ENCODE assay signal across 26 cellular contexts in genomic region chr1:12249181-12249580, GRCh38. TPM values are rescaled to one million over a fixed set of nuclear protein-coding genes. Genes with fewer than 3 reads are reported as not detected.
DNase-seq lines count a peak whose midpoint lies in the region; ATAC-seq, FAIRE-seq and TF ChIP-seq lines count a peak whose summit lies in the region.
"Had no signal": no experiment of that assay in that cellular context is flagged by ENCODE, and none has a peak within 500 bp of the region (broad histone marks: within the 10 kb centered on the region; RNA-seq: fewer than 3 reads in every experiment).

No MANE protein-coding gene starts in this region.

- intact Hi-C loops in HepG2 (cut with micrococcal nuclease; ENCODE audit: unreplicated experiment), result no loop called here
- intact Hi-C loops in right lobe of liver (cut with DNase I), result no loop called here
- intact Hi-C loops in pancreas (cut with DNase I), result no loop called here
- intact Hi-C loops in posterior cingulate gyrus (cut with DNase I), result no loop called here

- H3K9me3 Mint-ChIP-seq in WTC11, result no peaks in the 10 kb centered on the region
- H3K9me3 Mint-ChIP-seq: activated T-cell treated with anti-CD3 and anti-CD28 coated beads, Interleukin-2, amount 50 U/mL, for 24 hours; central memory CD8-positive, alpha-beta T cell; naive thymus-derived CD8-positive, alpha-beta T cell had no signal

- H3K36me3 Mint-ChIP-seq in WTC11, result peaks cover 43% of the 10 kb centered on the region

- H3K4me2 ChIP-seq in HepG2 (ENCODE audit: low read depth, low read length), result no peak overlapping the region
- H3K4me2 ChIP-seq: BLaER1 treated with 17β-estradiol and CSF1 and Interleukin-3, amounts not matched to agents 10 nM and 100 nM had no signal

- no peaks in the 10 kb centered on the region for H3K27me3 Mint-ChIP-seq in WTC11 (ENCODE audit: low read depth)
- H3K27me3 Mint-ChIP-seq: activated T-cell treated with anti-CD3 and anti-CD28 coated beads, Interleukin-2, amount 50 U/mL, for 24 hours; central memory CD8-positive, alpha-beta T cell; naive thymus-derived CD8-positive, alpha-beta T cell had no signal

- BruUV-seq in HepG2 (replicated peaks; lab: Mats Ljungman, UMichigan), result no TSS peak

- H3K4me3 Mint-ChIP-seq in WTC11, result peak overlapping the region; percentile 14; the same call in 1 of the 2 replicates
- H3K4me3 Mint-ChIP-seq: activated CD8-positive, alpha-beta T cell treated with anti-CD3 and anti-CD28 coated beads, Interleukin-2, amount 10 ng/mL, durations not matched to agents 7 days and 5 days; activated T-cell treated with anti-CD3 and anti-CD28 coated beads, Interleukin-2, amount 50 U/mL, for 24 hours; central memory CD8-positive, alpha-beta T cell; naive thymus-derived CD8-positive, alpha-beta T cell had no signal

- H3K27me3 ChIP-seq in HepG2 (ENCODE audit: control insufficient read depth in 1 of 2, insufficient read depth in 2 of 2, low read length in 2 of 2) (no peaks in the 10 kb centered on the region), right lobe of liver (no peaks in the 10 kb centered on the region), pancreas (no peaks in the 10 kb centered on the region)
- H3K27me3 ChIP-seq: BLaER1 treated with 17β-estradiol and CSF1 and Interleukin-3, amounts not matched to agents 10 nM and 100 nM; upper lobe of right lung had no signal

- no peak overlapping the region for H2AFZ ChIP-seq in HepG2 (ENCODE audit: low read length)

- H3K4me1 Mint-ChIP-seq in WTC11, result peaks cover 16% of the 10 kb centered on the region

- ATAC-seq in HepG2, result no peak
- no peak for ATAC-seq in right lobe of liver
- ATAC-seq in WTC11, result peak; percentile 56
- ATAC-seq in pancreas, result no peak
- ATAC-seq: activated CD8-positive, alpha-beta T cell treated with anti-CD3 and anti-CD28 coated beads, Interleukin-2, amount 10 ng/mL, durations not matched to agents 7 days and 5 days; left colon; naive thymus-derived CD8-positive, alpha-beta T cell; right cardiac atrium; Right ventricle myocardium inferior; upper lobe of right lung had no signal

- H3K4me3 ChIP-seq in HepG2 (replicated peaks in 1 of 3; ENCODE audit: insufficient read depth in 1 of 3, low read depth in 2 of 3, low read length in 3 of 3), result no peak overlapping the region
- no peak overlapping the region for H3K4me3 ChIP-seq in right lobe of liver
- no peak overlapping the region for H3K4me3 ChIP-seq in fibroblast of pulmonary artery (replicated peaks; ENCODE audit: low read depth, low read length)
- no peak overlapping the region for H3K4me3 ChIP-seq in pancreas
- H3K4me3 ChIP-seq: BLaER1 treated with 17β-estradiol and CSF1 and Interleukin-3, amounts not matched to agents 10 nM and 100 nM; upper lobe of right lung had no signal

- no peak for TF ChIP-seq RAD21 in HepG2 (CRISPR knock-in tag; IDR thresholded peaks at IDR 0.05)

- H3K27ac Mint-ChIP-seq in WTC11, result peak overlapping the region; percentile 83
- H3K27ac Mint-ChIP-seq: activated CD8-positive, alpha-beta T cell treated with anti-CD3 and anti-CD28 coated beads, Interleukin-2, amount 10 ng/mL, durations not matched to agents 7 days and 5 days; activated T-cell treated with anti-CD3 and anti-CD28 coated beads, Interleukin-2, amount 50 U/mL, for 24 hours; naive thymus-derived CD8-positive, alpha-beta T cell had no signal

- TF ChIP-seq POLR2A in HepG2 (IDR thresholded peaks at IDR 0.05; ENCODE audit: insufficient read depth in 1 of 2, low read depth in 2 of 2, low read length in 2 of 2), result no peak
- no peak for TF ChIP-seq POLR2A in right lobe of liver (IDR thresholded peaks at IDR 0.05)

- FAIRE-seq in HepG2 (lab: Jason Lieb, UNC) (no peak), pancreas (lab: Jason Lieb, UNC) (no peak)

- TF ChIP-seq EP300 in HepG2 (IDR thresholded peaks at IDR 0.05; ENCODE audit: low read depth in 2 of 2, low read length in 2 of 2), result no peak
- TF ChIP-seq EP300 in HepG2 (CRISPR knock-in tag; IDR thresholded peaks at IDR 0.05; ENCODE audit: borderline replicate concordance), result no peak

- DNase-seq in HepG2 (ENCODE audit: low spot score), result no peak
- DNase-seq in right lobe of liver, result no peak
- DNase-seq in WTC11 (ENCODE audit: low spot score), result no peak
- DNase-seq in fibroblast of pulmonary artery (ENCODE audit: low read depth), result peak; percentile 14
- DNase-seq in stromal cell of bone marrow (ENCODE audit: low read depth), result peak; percentile 55
- DNase-seq in pancreas, result no peak
- no peak for DNase-seq in posterior cingulate gyrus
- DNase-seq in stimulated activated CD4-positive, alpha-beta T cell treated with anti-CD3 and anti-CD28 coated beads, Interleukin-2, amount 100 ng/mL, for 24 hours, result no peak
- DNase-seq: 8988T; activated CD4-positive, CD25-positive, alpha-beta regulatory T cell; activated CD8-positive, alpha-beta T cell treated with anti-CD3 and anti-CD28 coated beads, Interleukin-2, amount 10 ng/mL, durations not matched to agents 7 days and 5 days; activated naive CD4-positive, alpha-beta T cell; activated T-cell treated with anti-CD3 and anti-CD28 coated beads, Interleukin-2, amount 50 U/mL, for 24 hours; amniotic stem cell; left colon; naive thymus-derived CD8-positive, alpha-beta T cell; NCI-H187 treated with DMSO at 0.1 percent for 48 hours; right cardiac atrium; stimulated activated CD8-positive, alpha-beta memory T cell treated with anti-CD3 and anti-CD28 coated beads, Interleukin-4, amount 100 ng/mL, for 48 hours; substantia nigra; T-helper 9 cell; upper lobe of right lung had no signal

- no peaks in the 10 kb centered on the region for H3K4me1 ChIP-seq in HepG2 (ENCODE audit: insufficient read depth, low read length)
- no peaks in the 10 kb centered on the region for H3K4me1 ChIP-seq in right lobe of liver
- no peaks in the 10 kb centered on the region for H3K4me1 ChIP-seq in pancreas
- H3K4me1 ChIP-seq: upper lobe of right lung had no signal

- WGBS in HepG2 (ENCODE audit: low lambda C conversion rate), result 100% methylated on average over 1 of the region's 1 CpG
- 100% methylated on average over 1 of the region's 1 CpG for WGBS in right lobe of liver (ENCODE audit: insufficient coverage, low coverage, low lambda C conversion rate, missing lambda C conversion rate)
- whole genome bisulfite sequencing in pancreas, 2 donors, result 95 to 98% methylated on average over 1 of the region's 1 CpG

- in situ Hi-C loops in HepG2 (cut with HindIII; ENCODE audit: extremely low pct_ligation_motif_present, low pct_unique_long_range_greater_than_20kb), result no loop called here

- no peak overlapping the region for H3K9ac ChIP-seq in HepG2 (ENCODE audit: insufficient read depth, low read depth, low read length)
- H3K9ac ChIP-seq: BLaER1 treated with 17β-estradiol and CSF1 and Interleukin-3, amounts not matched to agents 10 nM and 100 nM had no signal

- H4K20me1 ChIP-seq in HepG2 (ENCODE audit: insufficient read depth, low read length), result no peaks in the 10 kb centered on the region

- no peak overlapping the region for H3K27ac ChIP-seq in HepG2 (ENCODE audit: extremely low read length, insufficient read depth, low read length)
- H3K27ac ChIP-seq in right lobe of liver, result no peak overlapping the region
- no peak overlapping the region for H3K27ac ChIP-seq in pancreas
- H3K27ac ChIP-seq: BLaER1 treated with 17β-estradiol and CSF1 and Interleukin-3, amounts not matched to agents 10 nM and 100 nM; epithelial cell of prostate; upper lobe of right lung had no signal

- CTCF ChIA-PET in HepG2 (lab: Yijun Ruan, JAX; ENCODE audit: low intra/inter-chr PET ratio, low total read pairs) (no interaction called here), WTC11 (lab: Charles Lee) (interaction anchor here (1.6 kb wide), 1 partner anchor 27 kb away, joined by 5 read pairs; no protein-coding TSS in a partner anchor)

- H3K36me3 ChIP-seq in HepG2 (replicated peaks in 1 of 2; ENCODE audit: control insufficient read depth in 1 of 2, insufficient read depth in 2 of 2, low read length in 2 of 2) (peaks cover 8 to 27% of the 10 kb centered on the region in 2 experiments), right lobe of liver (peaks cover 0 to 72% (median 36%) of the 10 kb centered on the region in 4 donors), pancreas (peaks cover 0 to 59% (median 6%) of the 10 kb centered on the region in 3 donors)

- TF ChIP-seq CTCF in HepG2 (CRISPR knock-in tag; IDR thresholded peaks at IDR 0.05) (no peak), right lobe of liver (IDR thresholded peaks at IDR 0.05) (no peak), WTC11 (IDR thresholded peaks at IDR 0.05) (no peak), fibroblast of pulmonary artery (IDR thresholded peaks at IDR 0.05; ENCODE audit: low read length, missing control alignments) (no peak), pancreas (IDR thresholded peaks at IDR 0.05) (no peak)

- H3K9me3 ChIP-seq in HepG2 (ENCODE audit: low read length), result no peaks in the 10 kb centered on the region
- no peaks in the 10 kb centered on the region for H3K9me3 ChIP-seq in right lobe of liver
- H3K9me3 ChIP-seq in pancreas, result no peaks in the 10 kb centered on the region
- H3K9me3 ChIP-seq: BLaER1 treated with 17β-estradiol and CSF1 and Interleukin-3, amounts not matched to agents 10 nM and 100 nM; upper lobe of right lung had no signal

- POLR2A ChIA-PET in HepG2 (lab: Yijun Ruan, JAX) (no interaction called here), WTC11 (lab: Charles Lee) (interaction anchor here (0.6 kb wide), 1 partner anchor 100 kb away, joined by 7 read pairs; no protein-coding TSS in a partner anchor)

- H3K79me2 ChIP-seq in HepG2 (ENCODE audit: insufficient read depth, low read length), result no peaks in the 10 kb centered on the region

RNA-seq across cellular contexts. Expression of gene VPS13D, which starts 19.4 kb away (rescaled TPM):
- 13.9 and 14.2 TPM in 2 replicates for total RNA-seq in HepG2 (2016; rRNA removed; fragmentation: Illumina TruSeq; extraction: Trizol)
- total RNA-seq in HepG2 (2016; cell fraction: cytosol; rRNA removed; fragmentation: Illumina TruSeq; extraction: Trizol; ENCODE audit: low read depth), result 5.8 and 6.7 TPM in 2 replicates
- 10.6 and 11.0 TPM in 2 replicates for total RNA-seq in HepG2 (2016; cell fraction: insoluble cytoplasmic fraction; rRNA removed; fragmentation: Illumina TruSeq; extraction: Trizol)
- 4.5 and 5.9 TPM in 2 replicates for total RNA-seq in HepG2 (2016; cell fraction: membrane; rRNA removed; fragmentation: Illumina TruSeq; extraction: Trizol)
- total RNA-seq in HepG2 (2016; cell fraction: nucleus; rRNA removed; fragmentation: Illumina TruSeq; extraction: Trizol), result 20.5 and 26.2 TPM in 2 replicates
- polyA plus RNA-seq in HepG2 (2011; rRNA removed), result 8.6 and 9.2 TPM in 2 replicates
- polyA plus RNA-seq in HepG2 (2011; cell fraction: cytosol; rRNA removed), result 7.0 and 8.7 TPM in 2 replicates
- polyA plus RNA-seq in HepG2 (2011; cell fraction: nucleus; rRNA removed), result 16.7 and 19.0 TPM in 2 replicates
- polyA plus RNA-seq in HepG2 (2012), result 7.3 and 7.6 TPM in 2 replicates
- 0.57 and 0.77 TPM in 2 replicates for polyA plus RNA-seq in HepG2 (2016; cell fraction: cytosol; fragmentation: Illumina TruSeq; extraction: Trizol; ENCODE audit: low read depth)
- polyA plus RNA-seq in HepG2 (2016; cell fraction: insoluble cytoplasmic fraction; fragmentation: Illumina TruSeq; extraction: Trizol; ENCODE audit: low read depth), result 7.9 and 10.6 TPM in 2 replicates
- 1.4 and 1.5 TPM in 2 replicates for polyA plus RNA-seq in HepG2 (2016; cell fraction: membrane; fragmentation: Illumina TruSeq; extraction: Trizol; ENCODE audit: low read depth)
- 10.4 and 11.0 TPM in 2 replicates for polyA plus RNA-seq in HepG2 (2016; cell fraction: nucleus; fragmentation: Illumina TruSeq; extraction: Trizol; ENCODE audit: insufficient read depth, low read depth)
- polyA minus RNA-seq in HepG2 (2011; rRNA and poly(A)+ RNA removed; ENCODE audit: low replicate concordance), result 26.2 and 54.8 TPM in 2 replicates
- 11.6 and 12.3 TPM in 2 replicates for polyA minus RNA-seq in HepG2 (2011; cell fraction: cytosol; rRNA and poly(A)+ RNA removed)
- 52.4 and 72.0 TPM in 2 replicates for polyA minus RNA-seq in HepG2 (2011; cell fraction: nucleus; rRNA and poly(A)+ RNA removed)
- 10 to 100 TPM; 25.9 to 36.9 (median 30.8) TPM for total RNA-seq in right lobe of liver
- 22.1 to 29.0 TPM (median 27.5 TPM) in 3 replicates for total RNA-seq in WTC11 (2021)
- total RNA-seq in pancreas, result 10 to 100 TPM; 23.0 to 39.0 (median 25.6) TPM
- 10 to 100 TPM; 13.7 to 16.8 TPM for polyA plus RNA-seq in pancreas

Comparison
In these comparisons a context has a peak if more than half of its experiments do, and no peak if none do; other contexts are left out.
1. DNase-seq: peak in fibroblast of pulmonary artery (single experiment) and stromal cell of bone marrow (single experiment); none in HepG2 (single experiment), right lobe of liver (0 of 3), WTC11 (single experiment), pancreas (0 of 6), posterior cingulate gyrus (0 of 10) and stimulated activated CD4-positive, alpha-beta T cell treated with anti-CD3 and anti-CD28 coated beads, Interleukin-2, amount 100 ng/mL, for 24 hours (0 of 2).